Comparison of ENCODE assay signal across 8 cellular contexts in genomic region chr19:51702103-51702753, GRCh38. TPM values are rescaled to one million over a fixed set of nuclear protein-coding genes. Genes with fewer than 3 reads are reported as not detected.
A peak's percentile ranks its signal among the peaks of the same experiment; 100 is the strongest.
DNase-seq lines count a peak whose midpoint lies in the region; ATAC-seq, FAIRE-seq and TF ChIP-seq lines count a peak whose summit lies in the region.

No MANE protein-coding gene starts in this region.

- H3K4me2 ChIP-seq in A549, result no peak overlapping the region

- H3K36me3 Mint-ChIP-seq in activated naive CD8-positive, alpha-beta T cell treated with anti-CD3 and anti-CD28 coated beads, Interleukin-2, amount 50 U/mL, for 24 hours (ENCODE audit: low read depth), result peaks cover 17% of the 10 kb centered on the region

- FAIRE-seq in A549 (lab: Jason Lieb, UNC), result no peak

- H3K27me3 ChIP-seq in heart right ventricle, result peaks cover 0 to 11% (median 0%) of the 10 kb centered on the region in 7 donors
- H3K27me3 ChIP-seq in prostate gland (replicated peaks; ENCODE audit: insufficient read depth), result no peaks in the 10 kb centered on the region

- TF ChIP-seq CTCF in A549 (IDR thresholded peaks at IDR 0.05) (no peak), heart right ventricle (IDR thresholded peaks at IDR 0.05) (no peak), prostate gland (IDR thresholded peaks at IDR 0.05) (no peak)

- H3K4me3 ChIP-seq in A549 (no peak overlapping the region), heart right ventricle (peak overlapping the region in 1 of 10 donors; percentile 65), prostate gland (peak overlapping the region in 1 of 2 donors; percentile 71)

- ATAC-seq in A549 (peak; percentile 31 to 45), heart right ventricle (peak in 6 of 8 donors; percentile 3 to 38 (median 35)), HG02981 (IDR thresholded peaks at IDR 0.05; ENCODE audit: unreplicated experiment) (no peak)
- no peak for ATAC-seq in activated naive CD8-positive, alpha-beta T cell treated with anti-CD3 and anti-CD28 coated beads, Interleukin-2, amount 50 U/mL, for 24 hours

- H3K27ac ChIP-seq in A549 (0 out of 6 replicates have a peak overlapping the region, but pooled peaks of 1 of the 2 experiments have one; percentile 3), heart right ventricle (peak overlapping the region in 7 of 10 donors; percentile 5 to 97 (median 41)), prostate gland (peak overlapping the region; percentile 88 to 91)

- H3K4me1 ChIP-seq in A549 (peaks cover 28% of the 10 kb centered on the region; the same call in 2 of the 3 replicates), heart right ventricle (peaks cover 0 to 37% (median 28%) of the 10 kb centered on the region in 9 donors), prostate gland (replicated peaks) (peaks cover 13% of the 10 kb centered on the region)

- peaks cover 9% of the 10 kb centered on the region for H3K27me3 Mint-ChIP-seq in activated naive CD8-positive, alpha-beta T cell treated with anti-CD3 and anti-CD28 coated beads, Interleukin-2, amount 50 U/mL, for 24 hours

- H3K4me1 Mint-ChIP-seq in activated naive CD8-positive, alpha-beta T cell treated with anti-CD3 and anti-CD28 coated beads, Interleukin-2, amount 50 U/mL, for 24 hours, result peaks cover 31% of the 10 kb centered on the region

- 88% methylated on average over 21 of the region's 27 CpGs for whole genome bisulfite sequencing in A549 (ENCODE audit: missing lambda C conversion rate)
- 39 to 47% methylated on average over 27 of the region's 27 CpGs for WGBS in heart right ventricle, 2 donors
- 20% methylated on average over 27 of the region's 27 CpGs for WGBS in prostate gland

- H3K9me3 ChIP-seq in A549 (no peaks in the 10 kb centered on the region), heart right ventricle (no peaks in the 10 kb centered on the region), prostate gland (no peaks in the 10 kb centered on the region)

- DNase-seq in A549 (ENCODE audit: low read depth in 1 of 2, low spot score in 1 of 2) (peak; percentile 71 to 74), NCI-H226 (peak; percentile 72), heart right ventricle (peak; percentile 67 to 82), prostate gland (ENCODE audit: low spot score) (peak; percentile 85), NCI-H128 (lab: John Stamatoyannopoulos, UW; ENCODE audit: unreplicated experiment) (no peak), MV-4-11 (lab: John Stamatoyannopoulos, UW) (no peak)
- peak; percentile 56 for DNase-seq in activated naive CD8-positive, alpha-beta T cell treated with anti-CD3 and anti-CD28 coated beads, Interleukin-2, amount 50 U/mL, for 24 hours

- H3K9me3 Mint-ChIP-seq in activated naive CD8-positive, alpha-beta T cell treated with anti-CD3 and anti-CD28 coated beads, Interleukin-2, amount 50 U/mL, for 24 hours, result no peaks in the 10 kb centered on the region

- intact Hi-C loops in heart right ventricle (cut with DNase I), result loop anchor here in 1 of 10 donors (10.0 kb wide), 1 partner anchor 103 kb away; no protein-coding TSS in a partner anchor
- intact Hi-C loops in prostate gland (cut with DNase I), result loop anchor here (5.0 kb wide), 1 partner anchor 335 kb away; the partner anchor contains the start of genes CLDND2 and ETFB

- peaks cover 0 to 72% (median 20%) of the 10 kb centered on the region in 9 donors for H3K36me3 ChIP-seq in heart right ventricle
- H3K36me3 ChIP-seq in prostate gland, result no peaks in the 10 kb centered on the region

- POLR2A ChIA-PET in A549 (lab: Yijun Ruan, JAX), result interaction anchor here (1.1 to 2.6 kb wide), 2 partner anchors 13 kb away, joined by 3 to 29 read pairs; no protein-coding TSS in a partner anchor

- TF ChIP-seq POLR2A in A549 (IDR thresholded peaks at IDR 0.05; ENCODE audit: low read length) (no peak), prostate gland (IDR thresholded peaks at IDR 0.05) (peak; percentile 52)

- H3K4me3 Mint-ChIP-seq in activated naive CD8-positive, alpha-beta T cell treated with anti-CD3 and anti-CD28 coated beads, Interleukin-2, amount 50 U/mL, for 24 hours, result peak overlapping the region; percentile 85

- CTCF ChIA-PET in A549 (lab: Yijun Ruan, JAX), result interaction anchor here (1.3 to 3.5 kb wide), 3 partner anchors 7 to 307 kb away, joined by 4 to 28 read pairs (median 14); no protein-coding TSS in a partner anchor

- no peak overlapping the region for H3K27ac Mint-ChIP-seq in activated naive CD8-positive, alpha-beta T cell treated with anti-CD3 and anti-CD28 coated beads, Interleukin-2, amount 50 U/mL, for 24 hours

- no peak for TF ChIP-seq RAD21 in A549 (conservative IDR thresholded peaks at IDR 0.05 in 1 of 2, IDR thresholded peaks at IDR 0.05 in 1 of 2)

- TF ChIP-seq EP300 in A549 (IDR thresholded peaks at IDR 0.05), result no peak

TF ChIP-seq in A549, 52 proteins besides CTCF, POLR2A, EP300 and RAD21 (continues in another document):
- no peak for TF ChIP-seq POLR2AphosphoS2 (conservative IDR thresholded peaks at IDR 0.05; ENCODE audit: low read length)
- TF ChIP-seq PBX3 (IDR thresholded peaks at IDR 0.05), result 0 out of 2 replicates have a peak, but pooled peaks have one; percentile 11
- TF ChIP-seq ZC3H11A (IDR thresholded peaks at IDR 0.05), result no peak
- no peak for TF ChIP-seq JUNB (IDR thresholded peaks at IDR 0.05)
- no peak for TF ChIP-seq MAZ (IDR thresholded peaks at IDR 0.05; ENCODE audit: borderline replicate concordance, low read depth, low read length)
- no peak for TF ChIP-seq TP53 (CRISPR knock-in tag; IDR thresholded peaks at IDR 0.05)
- TF ChIP-seq HEYL (CRISPR knock-in tag; IDR thresholded peaks at IDR 0.05), result no peak
- TF ChIP-seq GATA3 (IDR thresholded peaks at IDR 0.05; ENCODE audit: borderline replicate concordance), result no peak; the same call in 1 of the 2 replicates
- TF ChIP-seq JUN (IDR thresholded peaks at IDR 0.05), result peak in 1 of 2 experiments; percentile 31; a peak in 2 of 5 replicates
- no peak for TF ChIP-seq ZFP36 (IDR thresholded peaks at IDR 0.05; ENCODE audit: borderline replicate concordance, partially characterized antibody)
- TF ChIP-seq RARB (CRISPR knock-in tag; IDR thresholded peaks at IDR 0.05), result no peak

RNA-seq across cellular contexts. Expression of gene SPACA6, which starts 9.1 kb away (rescaled TPM):
- polyA plus RNA-seq in A549 (2011; rRNA removed) (9.5 and 12.0 TPM in 2 replicates), A549 (2017; fragmentation: RNase III; extraction: RNeasy Plus Mini Kit Qiagen cat#74134 plus additional on column Dnase treatment) (26.5 to 45.9 TPM (median 36.4 TPM) in 3 replicates), heart right ventricle (10 to 100 TPM in 1 of 2 donors, 1 to 10 TPM in 1; 8.6 to 45.1 TPM)
- polyA plus RNA-seq in A549 (2012; cell fraction: cytosol; rRNA removed), result 22.2 and 26.1 TPM in 2 replicates
- 73.5 and 87.0 TPM in 2 replicates for polyA plus RNA-seq in A549 (2012; cell fraction: nucleus; rRNA removed)
- polyA minus RNA-seq in A549 (2011; rRNA and poly(A)+ RNA removed), result 8.7 and 10.0 TPM in 2 replicates
- total RNA-seq in heart right ventricle (10 to 100 TPM in 6 of 10 donors, 1 to 10 TPM in 4; 6.4 to 16.1 (median 10.1) TPM), prostate gland (10 to 100 TPM; 24.6 to 47.7 TPM)

RNA-seq across cellular contexts. Expression of gene HAS1, which starts 21.6 kb away (rescaled TPM):
- not detected in 2 replicates for polyA plus RNA-seq in A549 (2011; rRNA removed)
- polyA plus RNA-seq in A549 (2012; cell fraction: cytosol; rRNA removed), result not detected in 2 replicates
- polyA plus RNA-seq in A549 (2012; cell fraction: nucleus; rRNA removed), result not detected in 2 replicates
- not detected in 3 replicates for polyA plus RNA-seq in A549 (2017; fragmentation: RNase III; extraction: RNeasy Plus Mini Kit Qiagen cat#74134 plus additional on column Dnase treatment)
- not detected in 2 replicates for polyA minus RNA-seq in A549 (2011; rRNA and poly(A)+ RNA removed)
- total RNA-seq in heart right ventricle, result 1 to 10 TPM in 1 of 10 donors, under 1 TPM in 8, not detected in 1; 0.17 to 1.3 (median 0.47) TPM
- polyA plus RNA-seq in heart right ventricle, result under 1 TPM; 0.44 to 0.83 TPM
- 1 to 10 TPM in 1 of 2 donors, not detected in 1; 1.9 TPM for total RNA-seq in prostate gland

RNA-seq across cellular contexts. Expression of gene FPR1, which starts 49.5 kb away (rescaled TPM):
- not detected in 2 replicates for polyA plus RNA-seq in A549 (2011; rRNA removed)
- not detected in 2 replicates for polyA plus RNA-seq in A549 (2012; cell fraction: cytosol; rRNA removed)
- not detected in 2 replicates for polyA plus RNA-seq in A549 (2012; cell fraction: nucleus; rRNA removed)
- polyA plus RNA-seq in A549 (2017; fragmentation: RNase III; extraction: RNeasy Plus Mini Kit Qiagen cat#74134 plus additional on column Dnase treatment), result 0.04 to 0.05 TPM in 2 of 3 replicates, not detected in the other
- polyA minus RNA-seq in A549 (2011; rRNA and poly(A)+ RNA removed), result not detected in 2 replicates
- total RNA-seq in heart right ventricle, result 10 to 100 TPM in 2 of 10 donors, 1 to 10 TPM in 8; 1.5 to 16.9 (median 4.0) TPM
- polyA plus RNA-seq in heart right ventricle, result 1 to 10 TPM in 1 of 2 donors, under 1 TPM in 1; 0.95 to 4.4 TPM
- 1 to 10 TPM in 1 of 2 donors, under 1 TPM in 1; 0.77 to 5.6 TPM for total RNA-seq in prostate gland

RNA-seq across cellular contexts. Expression of gene SIGLEC14, which starts 55.6 kb away (rescaled TPM):
- 0.03 TPM in 1 of 2 replicates, not detected in the other for polyA plus RNA-seq in A549 (2011; rRNA removed)
- 0.04 TPM in 1 of 2 replicates, not detected in the other for polyA plus RNA-seq in A549 (2012; cell fraction: cytosol; rRNA removed)
- polyA plus RNA-seq in A549 (2012; cell fraction: nucleus; rRNA removed), result 0.04 TPM in 2 replicates
- not detected in 3 replicates for polyA plus RNA-seq in A549 (2017; fragmentation: RNase III; extraction: RNeasy Plus Mini Kit Qiagen cat#74134 plus additional on column Dnase treatment)
- polyA minus RNA-seq in A549 (2011; rRNA and poly(A)+ RNA removed), result not detected in 2 replicates
- total RNA-seq in heart right ventricle, result 1 to 10 TPM in 6 of 10 donors, under 1 TPM in 3, not detected in 1; 0.57 to 9.6 (median 1.3) TPM
- under 1 TPM; 0.37 to 0.93 TPM for polyA plus RNA-seq in heart right ventricle
- total RNA-seq in prostate gland, result 1 to 10 TPM; 1.8 to 8.0 TPM

RNA-seq across cellular contexts. Expression of gene FPR2, which starts 58.8 kb away (rescaled TPM):
- polyA plus RNA-seq in A549 (2011; rRNA removed), result not detected in 2 replicates
- polyA plus RNA-seq in A549 (2012; cell fraction: cytosol; rRNA removed), result not detected in 2 replicates
- polyA plus RNA-seq in A549 (2012; cell fraction: nucleus; rRNA removed), result not detected in 2 replicates
- polyA plus RNA-seq in A549 (2017; fragmentation: RNase III; extraction: RNeasy Plus Mini Kit Qiagen cat#74134 plus additional on column Dnase treatment), result not detected in 3 replicates
- 0.21 TPM in 1 of 2 replicates, not detected in the other for polyA minus RNA-seq in A549 (2011; rRNA and poly(A)+ RNA removed)
- total RNA-seq in heart right ventricle, result 1 to 10 TPM in 4 of 10 donors, under 1 TPM in 6; 0.17 to 5.8 (median 0.54) TPM
- polyA plus RNA-seq in heart right ventricle, result under 1 TPM in 1 of 2 donors, not detected in 1; 0.67 TPM
- total RNA-seq in prostate gland, result under 1 TPM in 1 of 2 donors, not detected in 1; 0.97 TPM

Comparison
In these comparisons a context has a peak if more than half of its experiments do, and no peak if none do; other contexts are left out.
1. ATAC-seq: peak in A549 (2 of 2) and heart right ventricle (6 of 8); none in activated naive CD8-positive, alpha-beta T cell treated with anti-CD3 and anti-CD28 coated beads, Interleukin-2, amount 50 U/mL, for 24 hours (single experiment) and HG02981 (single experiment).
2. DNase-seq: peak in A549 (2 of 2), NCI-H226 (single experiment), activated naive CD8-positive, alpha-beta T cell treated with anti-CD3 and anti-CD28 coated beads, Interleukin-2, amount 50 U/mL, for 24 hours (single experiment), heart right ventricle (2 of 2) and prostate gland (single experiment); none in NCI-H128 (single experiment) and MV-4-11 (single experiment).